16 cellular contexts compared by ENCODE assay signal in the genomic region with DNA sequence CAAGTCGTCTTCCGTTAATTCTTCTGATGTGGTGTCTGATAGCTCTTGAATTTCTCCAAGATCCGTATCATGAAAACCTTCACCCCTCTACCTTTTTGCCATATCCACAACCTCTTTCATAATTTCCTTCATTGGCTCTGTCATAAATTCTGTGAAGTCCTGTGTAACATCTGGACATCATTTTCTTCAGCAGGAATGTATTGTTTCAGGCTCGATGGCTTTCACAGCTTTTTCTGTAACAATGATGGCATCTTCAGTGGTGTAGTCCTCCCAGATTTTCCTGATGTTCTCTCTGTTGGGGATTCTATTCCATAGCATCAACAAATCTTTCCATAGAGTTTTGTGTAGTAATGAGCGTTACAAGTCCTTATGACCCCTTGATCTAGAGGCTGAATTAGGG.
"Had no signal": no experiment of that assay in that cellular context is flagged by ENCODE, and none has a peak within 500 bp of the region (broad histone marks: within the 10 kb centered on the region; RNA-seq: fewer than 3 reads in every experiment).

No MANE protein-coding gene starts in this region.

- H3K27ac ChIP-seq: epithelial cell of prostate, psoas muscle, upper lobe of right lung had no signal

- H3K9me3 ChIP-seq: mucosa of descending colon, psoas muscle, upper lobe of right lung had no signal

- DNase-seq: activated CD4-positive, alpha-beta T cell treated with anti-CD3 and anti-CD28 coated beads for 1 hour; activated CD4-positive, alpha-beta T cell treated with anti-CD3 and anti-CD28 coated beads, Interleukin-2, amount 50 U/mL, for 48 hours; activated CD8-positive, alpha-beta memory T cell treated with anti-CD3 and anti-CD28 coated beads, Interleukin-2, amount 10 ng/mL, durations not matched to agents 7 days and 5 days; activated T-cell treated with anti-CD3 and anti-CD28 coated beads, Interleukin-2, amount 50 U/mL, for 48 hours; caudate nucleus; cortex of kidney; effector CD8-positive, alpha-beta T cell; mucosa of descending colon; occipital lobe; psoas muscle; stimulated activated CD4-positive, alpha-beta T cell treated with anti-CD3 and anti-CD28 coated beads, Interleukin-2, amount 100 ng/mL, for 24 hours; stimulated activated naive CD4-positive, alpha-beta T cell; upper lobe of right lung had no signal

- ATAC-seq: activated CD8-positive, alpha-beta memory T cell treated with anti-CD3 and anti-CD28 coated beads, Interleukin-2, amount 10 ng/mL, durations not matched to agents 7 days and 5 days; natural killer cell treated with Interleukin-12 subunit alpha and Interleukin-12 subunit beta and Interleukin-15 and Interleukin-18, amount 100 ng/mL, for 72 hours; psoas muscle; sciatic nerve; upper lobe of right lung had no signal

- H3K27me3 ChIP-seq: upper lobe of right lung had no signal

- H3K4me3 ChIP-seq: mucosa of descending colon, psoas muscle, upper lobe of right lung had no signal
